In the genomic region with DNA sequence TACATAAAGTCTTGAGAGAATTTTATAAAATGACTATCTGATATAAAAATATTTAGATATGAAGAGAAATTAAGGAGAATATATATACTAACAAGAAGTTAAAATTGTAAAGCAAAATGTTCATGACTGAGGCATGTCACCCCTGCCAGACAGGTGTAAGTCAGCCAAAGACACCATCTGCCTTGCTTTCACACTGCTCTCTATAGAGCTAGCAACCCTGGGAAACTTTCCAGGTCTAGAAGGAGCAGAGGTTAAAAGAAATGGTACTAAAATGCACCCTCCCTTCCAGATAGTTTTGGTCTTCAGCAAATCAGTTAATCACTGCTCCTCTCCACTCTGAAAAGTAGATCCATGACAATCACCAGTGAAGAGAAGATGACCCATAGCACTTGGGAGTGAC, we compare ENCODE assay signal across 18 cellular contexts. TPM values are rescaled to one million over a fixed set of nuclear protein-coding genes. Genes with fewer than 3 reads are reported as not detected.
A peak's percentile ranks its signal among the peaks of the same experiment; 100 is the strongest.
DNase-seq lines count a peak whose midpoint lies in the region; ATAC-seq, FAIRE-seq and TF ChIP-seq lines count a peak whose summit lies in the region.
"Had no signal": no experiment of that assay in that cellular context is flagged by ENCODE, and none has a peak within 500 bp of the region (broad histone marks: within the 10 kb centered on the region; RNA-seq: fewer than 3 reads in every experiment).

No MANE protein-coding gene starts in this region.

- BruUV-seq in HepG2 (replicated peaks; lab: Mats Ljungman, UMichigan) = no TSS peak

- FAIRE-seq in HepG2 (lab: Jason Lieb, UNC) = no peak
- peak; percentile 56 for FAIRE-seq in urothelium cell line (lab: Jason Lieb, UNC)
- FAIRE-seq: A204.1, D721Med, GM18507, H54 had no signal

- no peak overlapping the region for H2AFZ ChIP-seq in HepG2 (ENCODE audit: low read length)
- H2AFZ ChIP-seq: GM23248 had no signal

- no peak overlapping the region for H3K4me2 ChIP-seq in HepG2 (ENCODE audit: low read depth, low read length)

- H3K4me1 ChIP-seq in liver (ENCODE audit: control insufficient read depth in 4 of 4, insufficient read depth in 4 of 4, low read length in 3 of 4) (peaks cover 3 to 17% (median 15%) of the 10 kb centered on the region in 4 donors), HepG2 (ENCODE audit: insufficient read depth, low read length) (no peaks in the 10 kb centered on the region)

- H3K79me2 ChIP-seq in HepG2 (ENCODE audit: insufficient read depth, low read length) = no peaks in the 10 kb centered on the region

- TF ChIP-seq CTCF in liver (IDR thresholded peaks at IDR 0.05; ENCODE audit: low read depth, low read length, missing input control) (no peak), HepG2 (CRISPR knock-in tag; IDR thresholded peaks at IDR 0.05) (no peak)

- no peaks in the 10 kb centered on the region for H4K20me1 ChIP-seq in HepG2 (ENCODE audit: insufficient read depth, low read length)

- in situ Hi-C loops in HepG2 (cut with HindIII; ENCODE audit: extremely low pct_ligation_motif_present, low pct_unique_long_range_greater_than_20kb) = no loop called here

- H3K27me3 ChIP-seq in liver (ENCODE audit: control insufficient read depth in 4 of 4, insufficient read depth in 4 of 4, low read length in 3 of 4) (no peaks in the 10 kb centered on the region), HepG2 (ENCODE audit: control insufficient read depth in 1 of 2, insufficient read depth in 2 of 2, low read length in 2 of 2) (no peaks in the 10 kb centered on the region)

- H3K4me3 ChIP-seq in liver (ENCODE audit: low read depth in 1 of 3, low read length in 3 of 3) = no peak overlapping the region
- no peak overlapping the region for H3K4me3 ChIP-seq in HepG2 (replicated peaks in 1 of 3; ENCODE audit: insufficient read depth in 1 of 3, low read depth in 2 of 3, low read length in 3 of 3)
- H3K4me3 ChIP-seq: GM23248 had no signal

- no peak for DNase-seq in HepG2 (ENCODE audit: low spot score)
- peak; percentile 43 for DNase-seq in NCI-H446 treated with DMSO at 0.1 percent for 48 hours (lab: John Stamatoyannopoulos, UW)
- DNase-seq in cerebellum (ENCODE audit: low spot score) = peak; percentile 83
- no peak for DNase-seq in urothelium cell line (ENCODE audit: low spot score)
- no peak for DNase-seq in MV-4-11 (lab: John Stamatoyannopoulos, UW)
- DNase-seq in NCI-H2107 treated with DMSO at 0.1 percent for 48 hours (lab: John Stamatoyannopoulos, UW; ENCODE audit: unreplicated experiment) = no peak
- DNase-seq: CD8-positive, alpha-beta T cell; COR-L47; DMS53; GM23248; IMR-90 had no signal

- ATAC-seq in HepG2 = no peak
- no peak for ATAC-seq in HG03342 (IDR thresholded peaks at IDR 0.05; ENCODE audit: unreplicated experiment)
- ATAC-seq: CD8-positive, alpha-beta T cell; HCT116 had no signal

- CTCF ChIA-PET in HepG2 (lab: Yijun Ruan, JAX; ENCODE audit: low intra/inter-chr PET ratio, low total read pairs) = no interaction called here

- TF ChIP-seq RAD21 in liver (IDR thresholded peaks at IDR 0.05) (no peak), HepG2 (CRISPR knock-in tag; IDR thresholded peaks at IDR 0.05) (no peak)

- TF ChIP-seq EP300 in HepG2 (IDR thresholded peaks at IDR 0.05; ENCODE audit: low read depth in 2 of 2, low read length in 2 of 2) = no peak
- TF ChIP-seq EP300 in HepG2 (CRISPR knock-in tag; IDR thresholded peaks at IDR 0.05; ENCODE audit: borderline replicate concordance) = no peak

- H3K9ac ChIP-seq in liver (ENCODE audit: low read depth in 1 of 2, low read length in 2 of 2) = peak overlapping the region in 1 of 2 donors; percentile 50
- no peak overlapping the region for H3K9ac ChIP-seq in HepG2 (ENCODE audit: insufficient read depth, low read depth, low read length)
- H3K9ac ChIP-seq: GM23248 had no signal

- H3K9me3 ChIP-seq in liver (ENCODE audit: control insufficient read depth in 4 of 4, low read length in 3 of 4) (no peaks in the 10 kb centered on the region), HepG2 (ENCODE audit: low read length) (no peaks in the 10 kb centered on the region)

- intact Hi-C loops in HepG2 (cut with micrococcal nuclease; ENCODE audit: unreplicated experiment) = no loop called here

- POLR2A ChIA-PET in HepG2 (lab: Yijun Ruan, JAX) = no interaction called here

- H3K36me3 ChIP-seq in liver (ENCODE audit: control insufficient read depth in 4 of 4, insufficient read depth in 3 of 4, low read depth in 1 of 4, low read length in 3 of 4) (peaks cover 10 to 70% (median 63%) of the 10 kb centered on the region in 4 donors), HepG2 (replicated peaks in 1 of 2; ENCODE audit: control insufficient read depth in 1 of 2, insufficient read depth in 2 of 2, low read length in 2 of 2) (peaks cover 14 to 79% of the 10 kb centered on the region in 2 experiments)

- no peak for TF ChIP-seq POLR2A in HepG2 (IDR thresholded peaks at IDR 0.05; ENCODE audit: insufficient read depth in 1 of 2, low read depth in 2 of 2, low read length in 2 of 2)

- H3K27ac ChIP-seq in liver (ENCODE audit: low read depth in 1 of 2, low read length in 2 of 2) (peak overlapping the region; percentile 46 to 73), HepG2 (ENCODE audit: extremely low read length, insufficient read depth, low read length) (no peak overlapping the region)
- H3K27ac ChIP-seq: GM23248 had no signal

TF ChIP-seq in liver, 16 proteins besides CTCF, POLR2A, EP300 and RAD21 (continues in another document):
- TF ChIP-seq, protein P1, sequence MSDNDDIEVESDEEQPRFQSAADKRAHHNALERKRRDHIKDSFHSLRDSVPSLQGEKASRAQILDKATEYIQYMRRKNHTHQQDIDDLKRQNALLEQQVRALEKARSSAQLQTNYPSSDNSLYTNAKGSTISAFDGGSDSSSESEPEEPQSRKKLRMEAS (IDR thresholded peaks at IDR 0.05) = no peak
- no peak for TF ChIP-seq FOXA2 (IDR thresholded peaks at IDR 0.05)

TF ChIP-seq in HepG2, 621 proteins besides CTCF, POLR2A, EP300 and RAD21:
- TF ChIP-seq HMG20A (CRISPR knock-in tag; IDR thresholded peaks at IDR 0.05; ENCODE audit: borderline replicate concordance) (no peak), ZKSCAN8 (CRISPR knock-in tag; IDR thresholded peaks at IDR 0.05; ENCODE audit: borderline replicate concordance) (no peak), TBL1XR1 (IDR thresholded peaks at IDR 0.05; ENCODE audit: borderline replicate concordance, low read length, partially characterized antibody) (no peak), ZNF839 (CRISPR knock-in tag; IDR thresholded peaks at IDR 0.05; ENCODE audit: borderline replicate concordance) (no peak), ARHGAP35 (CRISPR knock-in tag; IDR thresholded peaks at IDR 0.05; ENCODE audit: borderline replicate concordance) (no peak), MEIS2 (CRISPR knock-in tag; IDR thresholded peaks at IDR 0.05) (no peak), ZNF567 (CRISPR knock-in tag; IDR thresholded peaks at IDR 0.05; ENCODE audit: borderline replicate concordance) (no peak), ZSCAN30 (CRISPR knock-in tag; IDR thresholded peaks at IDR 0.05) (no peak)

RNA-seq across cellular contexts. Expression of a gene that starts 16.5 kb away (rescaled TPM):
- total RNA-seq in liver (100 to 1,000 TPM in 1 of 2 donors, 10 to 100 TPM in 1; 50.1 to 316 TPM), HepG2 (2016; rRNA removed; fragmentation: Illumina TruSeq; extraction: Trizol) (56.8 and 93.9 TPM in 2 replicates), cerebellum (19.5 TPM)
- polyA plus RNA-seq in liver (10 to 100 TPM; 33.2 to 55.0 TPM), HepG2 (2011; rRNA removed) (20.9 and 22.1 TPM in 2 replicates)
- 9.8 and 10.6 TPM in 2 replicates for total RNA-seq in HepG2 (2016; cell fraction: cytosol; rRNA removed; fragmentation: Illumina TruSeq; extraction: Trizol; ENCODE audit: low read depth)
- total RNA-seq in HepG2 (2016; cell fraction: insoluble cytoplasmic fraction; rRNA removed; fragmentation: Illumina TruSeq; extraction: Trizol) = 54.4 and 91.0 TPM in 2 replicates
- 14.0 and 18.1 TPM in 2 replicates for total RNA-seq in HepG2 (2016; cell fraction: membrane; rRNA removed; fragmentation: Illumina TruSeq; extraction: Trizol)
- 40.7 and 41.0 TPM in 2 replicates for total RNA-seq in HepG2 (2016; cell fraction: nucleus; rRNA removed; fragmentation: Illumina TruSeq; extraction: Trizol)
- 13.4 and 16.6 TPM in 2 replicates for polyA plus RNA-seq in HepG2 (2011; cell fraction: cytosol; rRNA removed)
- 34.8 and 48.7 TPM in 2 replicates for polyA plus RNA-seq in HepG2 (2011; cell fraction: nucleus; rRNA removed)
- polyA plus RNA-seq in HepG2 (2012) = 17.9 and 20.4 TPM in 2 replicates
- 1.4 and 2.1 TPM in 2 replicates for polyA plus RNA-seq in HepG2 (2016; cell fraction: cytosol; fragmentation: Illumina TruSeq; extraction: Trizol; ENCODE audit: low read depth)
- polyA plus RNA-seq in HepG2 (2016; cell fraction: insoluble cytoplasmic fraction; fragmentation: Illumina TruSeq; extraction: Trizol; ENCODE audit: low read depth) = 48.5 and 52.1 TPM in 2 replicates
- 4.7 and 5.1 TPM in 2 replicates for polyA plus RNA-seq in HepG2 (2016; cell fraction: membrane; fragmentation: Illumina TruSeq; extraction: Trizol; ENCODE audit: low read depth)
- polyA plus RNA-seq in HepG2 (2016; cell fraction: nucleus; fragmentation: Illumina TruSeq; extraction: Trizol; ENCODE audit: insufficient read depth, low read depth) = 33.7 and 36.2 TPM in 2 replicates
- polyA minus RNA-seq in HepG2 (2011; rRNA and poly(A)+ RNA removed; ENCODE audit: low replicate concordance) = 41.9 and 53.6 TPM in 2 replicates
- polyA minus RNA-seq in HepG2 (2011; cell fraction: cytosol; rRNA and poly(A)+ RNA removed) = 24.9 and 26.4 TPM in 2 replicates
- 62.1 and 67.5 TPM in 2 replicates for polyA minus RNA-seq in HepG2 (2011; cell fraction: nucleus; rRNA and poly(A)+ RNA removed)

Comparison
In these comparisons a context has a peak if more than half of its experiments do, and no peak if none do; other contexts are left out.
1. DNase-seq: peak in NCI-H446 treated with DMSO at 0.1 percent for 48 hours (single experiment) and cerebellum (single experiment); none in HepG2 (single experiment), urothelium cell line (single experiment), MV-4-11 (single experiment) and NCI-H2107 treated with DMSO at 0.1 percent for 48 hours (single experiment).